In genomic region chr12:51898937-51899336, GRCh38 we compare ENCODE assay signal across 19 cellular contexts. TPM values are rescaled to one million over a fixed set of nuclear protein-coding genes. Genes with fewer than 3 reads are reported as not detected.
DNase-seq lines count a peak whose midpoint lies in the region; ATAC-seq and TF ChIP-seq lines count a peak whose summit lies in the region.
"Had no signal": no experiment of that assay in that cellular context is flagged by ENCODE, and none has a peak within 500 bp of the region (broad histone marks: within the 10 kb centered on the region; RNA-seq: fewer than 3 reads in every experiment).

No MANE protein-coding gene starts in this region.

- WGBS in upper lobe of left lung, 2 donors, result 48 to 75% methylated on average over 7 to 9 of the region's 9 CpGs

- TF ChIP-seq EP300 in upper lobe of left lung (IDR thresholded peaks at IDR 0.05), result no peak

- H3K4me3 ChIP-seq in RWPE2 (ENCODE audit: severe bottlenecking) (no peak overlapping the region), upper lobe of left lung (no peak overlapping the region)

- no peaks in the 10 kb centered on the region for H3K9me3 ChIP-seq in RWPE2 (ENCODE audit: severe bottlenecking)
- H3K9me3 ChIP-seq in upper lobe of left lung, result no peaks in the 10 kb centered on the region

- H3K27ac ChIP-seq in RWPE2 (ENCODE audit: poor library complexity, severe bottlenecking) (no peak overlapping the region), upper lobe of left lung (peak overlapping the region; percentile 52 to 89 (median 80))
- H3K27ac ChIP-seq: 22Rv1, parathyroid adenoma had no signal

- no peak for TF ChIP-seq POLR2A in upper lobe of left lung (IDR thresholded peaks at IDR 0.05)

- H3K36me3 ChIP-seq in RWPE2 (ENCODE audit: low read depth), result no peaks in the 10 kb centered on the region
- no peaks in the 10 kb centered on the region for H3K36me3 ChIP-seq in upper lobe of left lung

- H3K4me1 ChIP-seq in RWPE2 (ENCODE audit: insufficient read depth, poor library complexity, severe bottlenecking) (no peaks in the 10 kb centered on the region), upper lobe of left lung (peaks cover 19 to 39% (median 29%) of the 10 kb centered on the region in 4 donors)

- DNase-seq in DMS 273 (lab: John Stamatoyannopoulos, UW; ENCODE audit: unreplicated experiment), result peak; percentile 27
- no peak for DNase-seq in DMS 273 treated with DMSO at 0.1 percent for 48 hours (lab: John Stamatoyannopoulos, UW)
- DNase-seq in RWPE2 (ENCODE audit: low spot score), result peak; percentile 32
- DNase-seq in glomerular visceral epithelial cell (ENCODE audit: extremely low spot score), result peak; percentile 35
- no peak for DNase-seq in upper lobe of left lung
- no peak for DNase-seq in stimulated activated naive CD4-positive, alpha-beta T cell treated with Interleukin-2 at 50 U/mL for 16 hours (lab: John Stamatoyannopoulos, UW)
- DNase-seq in mesenteric fat pad (ENCODE audit: low spot score), result no peak
- DNase-seq: anterior cingulate cortex, GDM1, immature natural killer cell, NCI-H2107, NCI-H748 treated with DMSO at 0.1 percent for 48 hours had no signal

- H3K27me3 ChIP-seq in RWPE2 (ENCODE audit: insufficient read depth, poor library complexity, severe bottlenecking) (no peaks in the 10 kb centered on the region), upper lobe of left lung (no peaks in the 10 kb centered on the region)

- TF ChIP-seq CTCF in RWPE2 (IDR thresholded peaks at IDR 0.05; ENCODE audit: poor library complexity, severe bottlenecking) (no peak), upper lobe of left lung (IDR thresholded peaks at IDR 0.05) (no peak)

- ATAC-seq in RWPE2 (ENCODE audit: low read depth) (no peak), upper lobe of left lung (ENCODE audit: low FRiP score in 2 of 2) (no peak), GM18511 (IDR thresholded peaks at IDR 0.05; ENCODE audit: unreplicated experiment) (no peak)
- ATAC-seq: T-cell, WTC11 had no signal

RNA-seq across cellular contexts. Expression of gene ACVRL1, which starts 8.4 kb away (rescaled TPM):
- total RNA-seq in upper lobe of left lung, result 100 to 1,000 TPM in 4 of 6 donors, 10 to 100 TPM in 2; 62.9 to 265 (median 180) TPM
- 85.2 TPM for total RNA-seq in mesenteric fat pad

RNA-seq across cellular contexts. Expression of gene ANKRD33, which starts 11.0 kb away (rescaled TPM):
- total RNA-seq in upper lobe of left lung, result not detected
- not detected for total RNA-seq in mesenteric fat pad
- total RNA-seq: CD8-positive, alpha-beta memory T cell; subcutaneous adipose tissue; T-cell had no signal

RNA-seq across cellular contexts. Expression of gene FIGNL2, which starts 50.4 kb away (rescaled TPM):
- total RNA-seq in upper lobe of left lung (1 to 10 TPM in 2 of 6 donors, under 1 TPM in 3, not detected in 1; 0.22 to 1.5 (median 0.39) TPM), mesenteric fat pad (1.3 TPM)

RNA-seq across cellular contexts. Expression of gene ACVR1B, which starts 52.6 kb away (rescaled TPM):
- 10 to 100 TPM; 13.0 to 44.9 (median 23.6) TPM for total RNA-seq in upper lobe of left lung
- total RNA-seq in mesenteric fat pad, result 40.9 TPM

Comparison
In these comparisons a context has a peak if more than half of its experiments do, and no peak if none do; other contexts are left out.
1. DNase-seq: peak in DMS 273 (single experiment), RWPE2 (single experiment) and glomerular visceral epithelial cell (single experiment); none in DMS 273 treated with DMSO at 0.1 percent for 48 hours (single experiment), upper lobe of left lung (0 of 2), stimulated activated naive CD4-positive, alpha-beta T cell treated with Interleukin-2 at 50 U/mL for 16 hours (single experiment) and mesenteric fat pad (single experiment).